Comparison of ENCODE assay signal across 14 cellular contexts in the genomic region with DNA sequence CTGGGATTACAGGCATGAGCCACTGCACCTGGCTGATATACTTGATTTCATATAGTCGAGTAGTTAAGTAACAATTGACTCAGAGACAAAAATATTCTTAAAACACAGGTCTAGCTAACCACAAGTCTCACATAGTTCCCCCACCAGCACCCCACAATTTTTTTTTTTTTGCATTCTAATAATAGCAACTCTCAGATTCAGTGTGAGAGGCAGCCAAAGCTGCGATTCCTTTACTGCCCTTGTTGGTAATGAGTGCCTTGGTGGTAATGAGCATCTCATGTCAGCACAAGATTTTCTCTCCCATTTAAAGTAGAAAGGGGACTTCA.
DNase-seq lines count a peak whose midpoint lies in the region; ATAC-seq and TF ChIP-seq lines count a peak whose summit lies in the region.
"Had no signal": no experiment of that assay in that cellular context is flagged by ENCODE, and none has a peak within 500 bp of the region (broad histone marks: within the 10 kb centered on the region; RNA-seq: fewer than 3 reads in every experiment).

No MANE protein-coding gene starts in this region.

- no peak overlapping the region for H3K18ac ChIP-seq in neuronal stem cell (ENCODE audit: low read length)

- H3K23ac ChIP-seq in neuronal stem cell (ENCODE audit: low read depth, low read length, poor library complexity) = no peak overlapping the region

- H2BK5ac ChIP-seq in neuronal stem cell (ENCODE audit: low read length) = no peak overlapping the region

- no peak for DNase-seq in RWPE1 (ENCODE audit: low spot score)
- no peak for DNase-seq in HFFc6
- DNase-seq in stimulated activated naive CD8-positive, alpha-beta T cell treated with anti-CD3 and anti-CD28 coated beads, Interleukin-15, Interleukin-2, amounts not matched to agents 100 U/mL and 50 U/mL, for 24 hours = no peak
- no peak for DNase-seq in neuronal stem cell (ENCODE audit: low spot score)
- no peak for DNase-seq in NCI-H2227 treated with DMSO at 0.1 percent for 48 hours (lab: John Stamatoyannopoulos, UW)
- DNase-seq: DMS153, NCI-H2029, sigmoid colon had no signal

- peak overlapping the region; percentile 42; the same call in 1 of the 2 replicates for H3K27ac ChIP-seq in RWPE1
- H3K27ac ChIP-seq in neuronal stem cell (replicated peaks; ENCODE audit: low read length) = no peak overlapping the region
- H3K27ac ChIP-seq: sigmoid colon had no signal

- H2AFZ ChIP-seq in neuronal stem cell (ENCODE audit: low read length) = no peak overlapping the region

- no peak overlapping the region for H2BK120ac ChIP-seq in neuronal stem cell (ENCODE audit: low read depth, low read length)

- H3K79me1 ChIP-seq in neuronal stem cell (ENCODE audit: low read depth, low read length) = no peaks in the 10 kb centered on the region

- H4K8ac ChIP-seq in neuronal stem cell (ENCODE audit: low read depth, low read length) = no peak overlapping the region

- H3K9ac ChIP-seq in neuronal stem cell (ENCODE audit: low read depth, low read length, poor library complexity) = no peak overlapping the region

- ATAC-seq in GM18508 (IDR thresholded peaks at IDR 0.05; ENCODE audit: insufficient read depth, unreplicated experiment) = peak; percentile 89
- peak; percentile 90 for ATAC-seq in GM21390 (IDR thresholded peaks at IDR 0.05; ENCODE audit: unreplicated experiment)
- ATAC-seq in HG03064 (IDR thresholded peaks at IDR 0.05; ENCODE audit: low read depth, unreplicated experiment) = peak; percentile 95
- ATAC-seq in stimulated activated naive CD8-positive, alpha-beta T cell treated with anti-CD3 and anti-CD28 coated beads, Interleukin-15, Interleukin-2, amounts not matched to agents 100 U/mL and 50 U/mL, for 24 hours = no peak
- ATAC-seq: SK-N-SH treated with all-trans-retinoic acid at 6 μM for 48 hours had no signal

- no peaks in the 10 kb centered on the region for H3K27me3 Mint-ChIP-seq in HFFc6 (ENCODE audit: insufficient read depth)
- H3K27me3 Mint-ChIP-seq: brain had no signal

- H3K4ac ChIP-seq in neuronal stem cell (ENCODE audit: low read length) = no peak overlapping the region

- no peak overlapping the region for H3K4me3 ChIP-seq in neuronal stem cell (ENCODE audit: low read length in 2 of 2)
- H3K4me3 ChIP-seq: lung, sigmoid colon had no signal

- H2BK12ac ChIP-seq in neuronal stem cell (ENCODE audit: low read length) = no peak overlapping the region

- H3K36me3 Mint-ChIP-seq in HFFc6 (ENCODE audit: low read depth) = peaks cover 4% of the 10 kb centered on the region; the same call in 1 of the 2 replicates
- H3K36me3 Mint-ChIP-seq: brain had no signal

- no peaks in the 10 kb centered on the region for H3K9me3 ChIP-seq in neuronal stem cell (replicated peaks in 1 of 2; ENCODE audit: control insufficient read depth in 2 of 2, insufficient read depth in 1 of 2, low read depth in 1 of 2, low read length in 2 of 2)
- H3K9me3 ChIP-seq: sigmoid colon had no signal

- TF ChIP-seq CTCF in RWPE1 (conservative IDR thresholded peaks at IDR 0.05; ENCODE audit: low read depth) (no peak), HFFc6 (IDR thresholded peaks at IDR 0.05) (no peak)

- H2AK5ac ChIP-seq in neuronal stem cell (ENCODE audit: low read depth, low read length) = no peak overlapping the region

- no peak overlapping the region for H3K27ac Mint-ChIP-seq in HFFc6

- no peaks in the 10 kb centered on the region for H3K36me3 ChIP-seq in neuronal stem cell (replicated peaks in 1 of 2; ENCODE audit: control insufficient read depth in 2 of 2, insufficient read depth in 2 of 2, low read length in 2 of 2)
- H3K36me3 ChIP-seq: sigmoid colon had no signal

- H2BK15ac ChIP-seq in neuronal stem cell (ENCODE audit: low read length) = no peak overlapping the region

- POLR2A ChIA-PET in RWPE1 (lab: Yijun Ruan, JAX; ENCODE audit: low non-redundant PET) = no interaction called here

- no peak overlapping the region for H3K14ac ChIP-seq in neuronal stem cell (ENCODE audit: low read length)

- H4K91ac ChIP-seq in neuronal stem cell (ENCODE audit: low read depth, low read length, poor library complexity) = no peak overlapping the region

- no peak overlapping the region for H3K4me2 ChIP-seq in neuronal stem cell (ENCODE audit: insufficient read depth, low read length, poor library complexity, severe bottlenecking)

- peaks cover 88% of the 10 kb centered on the region for H3K4me1 Mint-ChIP-seq in HFFc6 (ENCODE audit: low read depth)

- WGBS in neuronal stem cell (ENCODE audit: extremely low coverage in 2 of 2, insufficient read length in 2 of 2, insufficient replicate concordance in 1 of 2), 2 donors = no CpG with 5 or more reads among the region's 2 CpGs

- peaks cover 11 to 13% of the 10 kb centered on the region in 2 donors for H3K4me1 ChIP-seq in neuronal stem cell (ENCODE audit: control insufficient read depth in 2 of 2, insufficient read depth in 1 of 2, low read depth in 1 of 2, low read length in 2 of 2)

- H3K4me3 Mint-ChIP-seq in HFFc6 = no peak overlapping the region
- H3K4me3 Mint-ChIP-seq: brain had no signal

- no peaks in the 10 kb centered on the region for H3K27me3 ChIP-seq in neuronal stem cell (ENCODE audit: control insufficient read depth in 3 of 3, insufficient read depth in 3 of 3, low read depth in 1 of 3, low read length in 3 of 3)
- H3K27me3 ChIP-seq: sigmoid colon had no signal

- CTCF ChIA-PET in RWPE1 (lab: Yijun Ruan, JAX) = interaction anchor here (0.7 kb wide), 1 partner anchor 16 kb away, joined by 4 read pairs; no protein-coding TSS in a partner anchor

- H3K9me3 Mint-ChIP-seq in HFFc6 = no peaks in the 10 kb centered on the region
- H3K9me3 Mint-ChIP-seq: brain had no signal
